In genomic region chr17:40448639-40449261, GRCh38 we compare ENCODE assay signal across 10 cellular contexts. TPM values are rescaled to one million over a fixed set of nuclear protein-coding genes. Genes with fewer than 3 reads are reported as not detected.
A peak's percentile ranks its signal among the peaks of the same experiment; 100 is the strongest.
DNase-seq lines count a peak whose midpoint lies in the region; TF ChIP-seq lines count a peak whose summit lies in the region.
"Had no signal": no experiment of that assay in that cellular context is flagged by ENCODE, and none has a peak within 500 bp of the region (broad histone marks: within the 10 kb centered on the region; RNA-seq: fewer than 3 reads in every experiment).

No MANE protein-coding gene starts in this region.

- no peaks in the 10 kb centered on the region for H3K9me3 Mint-ChIP-seq in neural crest cell
- peaks cover 0 to 4% (median 0%) of the 10 kb centered on the region in 5 donors for H3K9me3 Mint-ChIP-seq in CD8-positive, alpha-beta memory T cell

- POLR2A ChIA-PET in AG04450 (lab: Yijun Ruan, JAX), result interaction anchor here (0.7 to 1.6 kb wide), 2 partner anchors 14 to 96 kb away, joined by 5 to 10 read pairs; no protein-coding TSS in a partner anchor
- POLR2A ChIA-PET in CD8-positive, alpha-beta memory T cell (lab: Charles Lee), result interaction anchor here (1.3 kb wide), 1 partner anchor 84 kb away, joined by 4 read pairs; no protein-coding TSS in a partner anchor

- no peak for DNase-seq in AG04450 (ENCODE audit: low read depth, low spot score)
- DNase-seq in LoVo (ENCODE audit: low spot score), result peak; percentile 47
- DNase-seq in epithelial cell of proximal tubule (ENCODE audit: low read depth), result peak; percentile 82
- DNase-seq in neural crest cell (ENCODE audit: low read depth, low spot score), result no peak
- no peak for DNase-seq in CD8-positive, alpha-beta memory T cell
- DNase-seq in COLO668 (lab: John Stamatoyannopoulos, UW; ENCODE audit: unreplicated experiment), result no peak
- no peak for DNase-seq in activated CD8-positive, alpha-beta memory T cell treated with anti-CD3 and anti-CD28 coated beads, Interleukin-2, amount 50 U/mL, for 48 hours
- DNase-seq in activated gamma-delta T cell (lab: John Stamatoyannopoulos, UW), result no peak
- DNase-seq: activated CD4-positive, alpha-beta T cell treated with anti-CD3 and anti-CD28 coated beads for 36 hours; Caco-2 had no signal

- H3K27me3 Mint-ChIP-seq in neural crest cell (ENCODE audit: low read depth), result peaks cover 6% of the 10 kb centered on the region
- H3K27me3 Mint-ChIP-seq in CD8-positive, alpha-beta memory T cell, result peaks cover 3 to 11% of the 10 kb centered on the region in 2 donors

- H3K27ac ChIP-seq in AG04450 (ENCODE audit: low read depth, low read length), result no peak overlapping the region
- H3K27ac ChIP-seq in CD8-positive, alpha-beta memory T cell (ENCODE audit: low read depth, low read length), result no peak overlapping the region

- H3K4me3 ChIP-seq in AG04450 (ENCODE audit: low read depth, low read length) (peak overlapping the region; percentile 98), epithelial cell of proximal tubule (ENCODE audit: low read depth, low read length) (peak overlapping the region; percentile 18)
- no peak overlapping the region for H3K4me3 ChIP-seq in CD8-positive, alpha-beta memory T cell (ENCODE audit: low read length)

- peak overlapping the region; percentile 65 for H3K4me3 Mint-ChIP-seq in neural crest cell
- peak overlapping the region in 1 of 7 donors; percentile 13 for H3K4me3 Mint-ChIP-seq in CD8-positive, alpha-beta memory T cell
- H3K4me3 Mint-ChIP-seq: activated CD4-positive, alpha-beta T cell treated with anti-CD3 and anti-CD28 coated beads for 36 hours had no signal

- no peaks in the 10 kb centered on the region for H3K9me3 ChIP-seq in AG04450 (ENCODE audit: control insufficient read depth, insufficient read depth, low read length)
- no peaks in the 10 kb centered on the region for H3K9me3 ChIP-seq in CD8-positive, alpha-beta memory T cell (ENCODE audit: low read length)
- H3K9me3 ChIP-seq: Caco-2 had no signal

- TF ChIP-seq CTCF in AG04450 (IDR thresholded peaks at IDR 0.05; ENCODE audit: low read depth, low read length) (no peak), epithelial cell of proximal tubule (conservative IDR thresholded peaks at IDR 0.05; ENCODE audit: low read depth, low read length) (no peak), neural crest cell (conservative IDR thresholded peaks at IDR 0.05) (no peak)

- no peaks in the 10 kb centered on the region for H3K36me3 Mint-ChIP-seq in neural crest cell (ENCODE audit: low read depth)
- peaks cover 0 to 4% (median 0%) of the 10 kb centered on the region in 3 donors for H3K36me3 Mint-ChIP-seq in CD8-positive, alpha-beta memory T cell

- no peaks in the 10 kb centered on the region for H3K27me3 ChIP-seq in AG04450 (ENCODE audit: control insufficient read depth, insufficient read depth, low read length)
- H3K27me3 ChIP-seq in CD8-positive, alpha-beta memory T cell (ENCODE audit: insufficient read depth, low read length, poor library complexity, severe bottlenecking), result no peaks in the 10 kb centered on the region

- H3K36me3 ChIP-seq in CD8-positive, alpha-beta memory T cell (ENCODE audit: insufficient read depth, low read length), result no peaks in the 10 kb centered on the region

- H3K27ac Mint-ChIP-seq in neural crest cell (ENCODE audit: unreplicated experiment), result no peak overlapping the region
- H3K27ac Mint-ChIP-seq in CD8-positive, alpha-beta memory T cell, result peak overlapping the region in 4 of 8 donors; percentile 43 to 80 (median 68)
- H3K27ac Mint-ChIP-seq: activated CD4-positive, alpha-beta T cell treated with anti-CD3 and anti-CD28 coated beads for 36 hours had no signal

- H3K4me1 ChIP-seq in CD8-positive, alpha-beta memory T cell (ENCODE audit: insufficient read depth, low read length), result peaks cover 37% of the 10 kb centered on the region

- H3K4me1 Mint-ChIP-seq in neural crest cell, result peaks cover 20% of the 10 kb centered on the region
- peaks cover 37 to 39% (median 37%) of the 10 kb centered on the region in 3 donors for H3K4me1 Mint-ChIP-seq in CD8-positive, alpha-beta memory T cell

- CTCF ChIA-PET in AG04450 (lab: Charles Lee), result interaction anchor here (0.8 to 3.0 kb wide), 5 partner anchors 27 to 147 kb away, joined by 3 to 14 read pairs (median 4); no protein-coding TSS in a partner anchor
- CTCF ChIA-PET in CD8-positive, alpha-beta memory T cell (lab: Charles Lee), result interaction anchor here (1.2 to 2.5 kb wide), 3 partner anchors 16 to 111 kb away, joined by 3 to 8 read pairs (median 3); no protein-coding TSS in a partner anchor

RNA-seq across cellular contexts. Expression of gene IGFBP4, which starts 5.5 kb away (rescaled TPM):
- polyA plus RNA-seq in AG04450 (2011; rRNA removed), result 1,026 and 1,343 TPM in 2 replicates
- 782 and 1,005 TPM in 2 replicates for polyA minus RNA-seq in AG04450 (2011; rRNA and poly(A)+ RNA removed)
- total RNA-seq in epithelial cell of proximal tubule (57.6 and 67.7 TPM in 2 replicates), neural crest cell (56.1 and 56.7 TPM in 2 replicates)
- total RNA-seq in CD8-positive, alpha-beta memory T cell, result 1 to 10 TPM; 3.0 to 3.2 TPM
- 21.4 TPM for polyA plus RNA-seq in CD8-positive, alpha-beta memory T cell

RNA-seq across cellular contexts. Expression of gene TOP2A, which starts 31.1 kb away (rescaled TPM):
- 28.2 and 53.5 TPM in 2 replicates for polyA plus RNA-seq in AG04450 (2011; rRNA removed)
- polyA minus RNA-seq in AG04450 (2011; rRNA and poly(A)+ RNA removed), result 12.0 and 28.1 TPM in 2 replicates
- total RNA-seq in epithelial cell of proximal tubule, result 198 and 206 TPM in 2 replicates
- 295 and 302 TPM in 2 replicates for total RNA-seq in neural crest cell
- 100 to 1,000 TPM; 138 to 143 TPM for total RNA-seq in CD8-positive, alpha-beta memory T cell
- polyA plus RNA-seq in CD8-positive, alpha-beta memory T cell, result 0.86 TPM

RNA-seq across cellular contexts. Expression of gene TNS4, which starts 52.7 kb away (rescaled TPM):
- 0.07 and 0.10 TPM in 2 replicates for polyA plus RNA-seq in AG04450 (2011; rRNA removed)
- 0.04 and 0.09 TPM in 2 replicates for polyA minus RNA-seq in AG04450 (2011; rRNA and poly(A)+ RNA removed)
- 0.51 TPM in 1 of 2 replicates, not detected in the other for total RNA-seq in epithelial cell of proximal tubule
- not detected in 2 replicates for total RNA-seq in neural crest cell
- 1 to 10 TPM; 3.1 TPM for total RNA-seq in CD8-positive, alpha-beta memory T cell
- 0.41 TPM for polyA plus RNA-seq in CD8-positive, alpha-beta memory T cell
- total RNA-seq: Caco-2 had no signal

Comparison
In these comparisons a context has a peak if more than half of its experiments do, and no peak if none do; other contexts are left out.
1. DNase-seq: peak in LoVo (single experiment) and epithelial cell of proximal tubule (single experiment); none in AG04450 (single experiment), neural crest cell (single experiment), CD8-positive, alpha-beta memory T cell (0 of 5), COLO668 (single experiment), activated CD8-positive, alpha-beta memory T cell treated with anti-CD3 and anti-CD28 coated beads, Interleukin-2, amount 50 U/mL, for 48 hours (single experiment) and activated gamma-delta T cell (single experiment).
2. RNA of gene IGFBP4, which starts 5.5 kb away (total RNA-seq): 57.6 to 67.7 TPM in epithelial cell of proximal tubule and 56.1 to 56.7 TPM in neural crest cell; 3.0 to 3.2 TPM in CD8-positive, alpha-beta memory T cell; every median in the first group is over 10 times any median in the second.